Comparison of ENCODE assay signal across 1 cellular context in the genomic region with DNA sequence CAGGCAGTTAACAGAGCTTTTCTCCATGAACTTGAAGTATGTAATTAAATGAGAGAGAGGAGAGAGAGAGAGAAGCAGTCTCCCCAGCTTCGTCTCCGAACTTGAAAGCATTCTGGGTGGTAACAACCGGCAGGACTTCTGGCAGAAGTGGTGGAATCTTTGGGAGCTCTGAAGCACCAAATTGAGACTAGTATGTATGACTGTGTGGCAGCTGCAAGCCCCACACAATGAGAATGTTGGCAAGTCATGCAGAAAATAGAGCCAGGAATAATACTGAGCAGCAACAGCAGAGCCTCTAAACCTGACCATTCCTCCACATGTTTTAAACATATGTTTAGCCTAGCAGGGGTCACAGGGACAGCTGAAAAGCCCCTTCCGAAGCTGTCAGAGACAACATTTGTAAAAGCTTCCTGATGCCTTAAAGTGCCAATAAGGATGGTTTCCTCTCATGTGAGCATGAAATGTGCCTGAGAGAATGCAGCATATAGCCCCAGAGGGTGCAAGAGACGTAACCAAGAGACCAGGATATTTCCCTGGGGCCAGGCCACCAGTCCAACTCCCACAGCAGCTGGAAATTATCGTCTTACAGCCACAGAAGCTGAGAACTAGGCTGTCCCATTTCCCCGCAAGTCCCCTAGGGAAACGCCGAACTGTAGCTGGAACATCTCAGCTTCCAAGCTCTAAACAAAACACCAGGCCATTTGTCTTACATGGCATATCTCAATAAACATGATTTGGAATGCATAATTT.
TF ChIP-seq lines count a peak whose summit lies in the region.

No MANE protein-coding gene starts in this region.

TF ChIP-seq in WTC11, 78 proteins besides CTCF, POLR2A, EP300 and RAD21 (continued from another document):
- TF ChIP-seq, protein P1, sequence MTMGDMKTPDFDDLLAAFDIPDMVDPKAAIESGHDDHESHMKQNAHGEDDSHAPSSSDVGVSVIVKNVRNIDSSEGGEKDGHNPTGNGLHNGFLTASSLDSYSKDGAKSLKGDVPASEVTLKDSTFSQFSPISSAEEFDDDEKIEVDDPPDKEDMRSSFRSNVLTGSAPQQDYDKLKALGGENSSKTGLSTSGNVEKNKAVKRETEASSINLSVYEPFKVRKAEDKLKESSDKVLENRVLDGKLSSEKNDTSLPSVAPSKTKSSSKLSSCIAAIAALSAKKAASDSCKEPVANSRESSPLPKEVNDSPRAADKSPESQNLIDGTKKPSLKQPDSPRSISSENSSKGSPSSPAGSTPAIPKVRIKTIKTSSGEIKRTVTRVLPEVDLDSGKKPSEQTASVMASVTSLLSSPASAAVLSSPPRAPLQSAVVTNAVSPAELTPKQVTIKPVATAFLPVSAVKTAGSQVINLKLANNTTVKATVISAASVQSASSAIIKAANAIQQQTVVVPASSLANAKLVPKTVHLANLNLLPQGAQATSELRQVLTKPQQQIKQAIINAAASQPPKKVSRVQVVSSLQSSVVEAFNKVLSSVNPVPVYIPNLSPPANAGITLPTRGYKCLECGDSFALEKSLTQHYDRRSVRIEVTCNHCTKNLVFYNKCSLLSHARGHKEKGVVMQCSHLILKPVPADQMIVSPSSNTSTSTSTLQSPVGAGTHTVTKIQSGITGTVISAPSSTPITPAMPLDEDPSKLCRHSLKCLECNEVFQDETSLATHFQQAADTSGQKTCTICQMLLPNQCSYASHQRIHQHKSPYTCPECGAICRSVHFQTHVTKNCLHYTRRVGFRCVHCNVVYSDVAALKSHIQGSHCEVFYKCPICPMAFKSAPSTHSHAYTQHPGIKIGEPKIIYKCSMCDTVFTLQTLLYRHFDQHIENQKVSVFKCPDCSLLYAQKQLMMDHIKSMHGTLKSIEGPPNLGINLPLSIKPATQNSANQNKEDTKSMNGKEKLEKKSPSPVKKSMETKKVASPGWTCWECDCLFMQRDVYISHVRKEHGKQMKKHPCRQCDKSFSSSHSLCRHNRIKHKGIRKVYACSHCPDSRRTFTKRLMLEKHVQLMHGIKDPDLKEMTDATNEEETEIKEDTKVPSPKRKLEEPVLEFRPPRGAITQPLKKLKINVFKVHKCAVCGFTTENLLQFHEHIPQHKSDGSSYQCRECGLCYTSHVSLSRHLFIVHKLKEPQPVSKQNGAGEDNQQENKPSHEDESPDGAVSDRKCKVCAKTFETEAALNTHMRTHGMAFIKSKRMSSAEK (CRISPR knock-in tag; IDR thresholded peaks at IDR 0.05; ENCODE audit: borderline replicate concordance): no peak
- TF ChIP-seq TEAD4 (CRISPR knock-in tag; IDR thresholded peaks at IDR 0.05): no peak
- TF ChIP-seq FOXJ3 (CRISPR knock-in tag; IDR thresholded peaks at IDR 0.05; ENCODE audit: borderline replicate concordance): no peak
- no peak for TF ChIP-seq NR1H2 (CRISPR knock-in tag; IDR thresholded peaks at IDR 0.05)
- TF ChIP-seq RELA (CRISPR knock-in tag; IDR thresholded peaks at IDR 0.05; ENCODE audit: borderline replicate concordance): no peak
- TF ChIP-seq, protein P2, sequence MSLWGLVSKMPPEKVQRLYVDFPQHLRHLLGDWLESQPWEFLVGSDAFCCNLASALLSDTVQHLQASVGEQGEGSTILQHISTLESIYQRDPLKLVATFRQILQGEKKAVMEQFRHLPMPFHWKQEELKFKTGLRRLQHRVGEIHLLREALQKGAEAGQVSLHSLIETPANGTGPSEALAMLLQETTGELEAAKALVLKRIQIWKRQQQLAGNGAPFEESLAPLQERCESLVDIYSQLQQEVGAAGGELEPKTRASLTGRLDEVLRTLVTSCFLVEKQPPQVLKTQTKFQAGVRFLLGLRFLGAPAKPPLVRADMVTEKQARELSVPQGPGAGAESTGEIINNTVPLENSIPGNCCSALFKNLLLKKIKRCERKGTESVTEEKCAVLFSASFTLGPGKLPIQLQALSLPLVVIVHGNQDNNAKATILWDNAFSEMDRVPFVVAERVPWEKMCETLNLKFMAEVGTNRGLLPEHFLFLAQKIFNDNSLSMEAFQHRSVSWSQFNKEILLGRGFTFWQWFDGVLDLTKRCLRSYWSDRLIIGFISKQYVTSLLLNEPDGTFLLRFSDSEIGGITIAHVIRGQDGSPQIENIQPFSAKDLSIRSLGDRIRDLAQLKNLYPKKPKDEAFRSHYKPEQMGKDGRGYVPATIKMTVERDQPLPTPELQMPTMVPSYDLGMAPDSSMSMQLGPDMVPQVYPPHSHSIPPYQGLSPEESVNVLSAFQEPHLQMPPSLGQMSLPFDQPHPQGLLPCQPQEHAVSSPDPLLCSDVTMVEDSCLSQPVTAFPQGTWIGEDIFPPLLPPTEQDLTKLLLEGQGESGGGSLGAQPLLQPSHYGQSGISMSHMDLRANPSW (CRISPR knock-in tag; conservative IDR thresholded peaks at IDR 0.05; ENCODE audit: low read depth): no peak
- TF ChIP-seq, protein P3, sequence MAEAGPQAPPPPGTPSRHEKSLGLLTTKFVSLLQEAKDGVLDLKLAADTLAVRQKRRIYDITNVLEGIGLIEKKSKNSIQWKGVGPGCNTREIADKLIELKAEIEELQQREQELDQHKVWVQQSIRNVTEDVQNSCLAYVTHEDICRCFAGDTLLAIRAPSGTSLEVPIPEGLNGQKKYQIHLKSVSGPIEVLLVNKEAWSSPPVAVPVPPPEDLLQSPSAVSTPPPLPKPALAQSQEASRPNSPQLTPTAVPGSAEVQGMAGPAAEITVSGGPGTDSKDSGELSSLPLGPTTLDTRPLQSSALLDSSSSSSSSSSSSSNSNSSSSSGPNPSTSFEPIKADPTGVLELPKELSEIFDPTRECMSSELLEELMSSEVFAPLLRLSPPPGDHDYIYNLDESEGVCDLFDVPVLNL (CRISPR knock-in tag; IDR thresholded peaks at IDR 0.05; ENCODE audit: borderline replicate concordance, low read depth): no peak
